In the genomic region with DNA sequence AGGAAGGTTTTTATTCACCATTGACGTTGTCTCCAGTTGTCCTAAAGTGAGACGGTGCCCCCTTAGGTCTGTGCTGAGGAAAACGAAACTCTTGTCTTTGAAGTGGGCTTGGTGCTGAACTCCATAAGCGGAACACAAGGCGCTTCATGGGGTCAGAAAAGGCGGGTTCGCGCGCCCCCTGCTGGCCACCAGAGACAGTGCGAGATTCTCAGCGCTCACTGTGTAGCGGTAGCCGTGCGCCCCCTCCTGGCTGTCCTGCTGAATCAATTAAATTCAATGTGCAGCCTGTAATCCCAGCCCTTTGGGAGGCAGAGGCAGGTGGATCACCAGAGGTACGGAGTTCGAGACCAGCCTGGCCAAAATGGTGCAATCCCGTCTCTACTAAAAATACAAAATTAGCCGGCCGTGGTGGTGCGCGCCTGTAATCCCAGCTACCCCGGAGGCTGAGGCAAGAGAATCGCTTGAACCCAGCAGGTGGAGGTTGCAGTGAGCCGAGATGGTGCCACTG, we compare ENCODE assay signal across 8 cellular contexts.
DNase-seq lines count a peak whose midpoint lies in the region; ATAC-seq, FAIRE-seq and TF ChIP-seq lines count a peak whose summit lies in the region.

No MANE protein-coding gene starts in this region.

- peaks cover 0 to 13% of the 10 kb centered on the region in 2 donors for H3K9me3 ChIP-seq in neuronal stem cell (replicated peaks in 1 of 2; ENCODE audit: control insufficient read depth in 2 of 2, insufficient read depth in 1 of 2, low read depth in 1 of 2, low read length in 2 of 2)

- TF ChIP-seq POLR2A in H54 (IDR thresholded peaks at IDR 0.05; ENCODE audit: low read depth, low read length): no peak

- H3K18ac ChIP-seq in neuronal stem cell (ENCODE audit: low read length): no peak overlapping the region

- no peak overlapping the region for H3K27ac Mint-ChIP-seq in activated T-cell treated with anti-CD3 and anti-CD28 coated beads, Interleukin-2, amount 50 U/mL, for 72 hours

- no peaks in the 10 kb centered on the region for H3K79me1 ChIP-seq in neuronal stem cell (ENCODE audit: low read depth, low read length)

- H3K4me3 ChIP-seq in LNCaP clone FGC (ENCODE audit: low read depth, low read length) (no peak overlapping the region), fibroblast of mammary gland (ENCODE audit: control insufficient read depth, low read depth, low read length) (no peak overlapping the region), neuronal stem cell (ENCODE audit: low read length in 2 of 2) (no peak overlapping the region)

- WGBS in neuronal stem cell (ENCODE audit: extremely low coverage in 2 of 2, insufficient read length in 2 of 2, insufficient replicate concordance in 1 of 2), 2 donors: no CpG with 5 or more reads among the region's 24 CpGs

- H2AFZ ChIP-seq in neuronal stem cell (ENCODE audit: low read length): peak overlapping the region; percentile 39

- H3K4me1 ChIP-seq in neuronal stem cell (ENCODE audit: control insufficient read depth in 2 of 2, insufficient read depth in 1 of 2, low read depth in 1 of 2, low read length in 2 of 2): no peaks in the 10 kb centered on the region

- TF ChIP-seq CTCF in LNCaP clone FGC (IDR thresholded peaks at IDR 0.05; ENCODE audit: control insufficient read depth, extremely low read depth, insufficient read depth): peak; percentile 98
- TF ChIP-seq CTCF in fibroblast of mammary gland (conservative IDR thresholded peaks at IDR 0.05; ENCODE audit: control insufficient read depth, insufficient read depth, low read depth, low read length): peak; percentile 93

- H4K8ac ChIP-seq in neuronal stem cell (ENCODE audit: low read depth, low read length): no peak overlapping the region

- H3K9ac ChIP-seq in neuronal stem cell (ENCODE audit: low read depth, low read length, poor library complexity): no peak overlapping the region

- H2BK12ac ChIP-seq in neuronal stem cell (ENCODE audit: low read length): no peak overlapping the region

- H3K4me2 ChIP-seq in neuronal stem cell (ENCODE audit: insufficient read depth, low read length, poor library complexity, severe bottlenecking): no peak overlapping the region

- no peak overlapping the region for H3K27ac ChIP-seq in neuronal stem cell (replicated peaks; ENCODE audit: low read length)

- H2BK15ac ChIP-seq in neuronal stem cell (ENCODE audit: low read length): no peak overlapping the region

- peak; percentile 92 to 95 for ATAC-seq in activated T-cell treated with anti-CD3 and anti-CD28 coated beads, Interleukin-2, amount 50 U/mL, for 72 hours (replicated peaks in 1 of 2)

- H2BK120ac ChIP-seq in neuronal stem cell (ENCODE audit: low read depth, low read length): no peak overlapping the region

- H3K23ac ChIP-seq in neuronal stem cell (ENCODE audit: low read depth, low read length, poor library complexity): no peak overlapping the region

- no peak overlapping the region for H3K14ac ChIP-seq in neuronal stem cell (ENCODE audit: low read length)

- no peaks in the 10 kb centered on the region for H3K4me1 Mint-ChIP-seq in activated T-cell treated with anti-CD3 and anti-CD28 coated beads, Interleukin-2, amount 50 U/mL, for 72 hours (ENCODE audit: low read depth)

- no peak overlapping the region for H2AK5ac ChIP-seq in neuronal stem cell (ENCODE audit: low read depth, low read length)

- no peak overlapping the region for H4K91ac ChIP-seq in neuronal stem cell (ENCODE audit: low read depth, low read length, poor library complexity)

- H3K36me3 Mint-ChIP-seq in activated T-cell treated with anti-CD3 and anti-CD28 coated beads, Interleukin-2, amount 50 U/mL, for 72 hours (ENCODE audit: insufficient read depth in 2 of 2): peaks cover 0 to 3% of the 10 kb centered on the region in 2 donors

- no peaks in the 10 kb centered on the region for H3K36me3 ChIP-seq in neuronal stem cell (replicated peaks in 1 of 2; ENCODE audit: control insufficient read depth in 2 of 2, insufficient read depth in 2 of 2, low read length in 2 of 2)

- peaks cover 28% of the 10 kb centered on the region for H3K27me3 Mint-ChIP-seq in activated T-cell treated with anti-CD3 and anti-CD28 coated beads, Interleukin-2, amount 50 U/mL, for 72 hours (ENCODE audit: low read depth)

- DNase-seq in Daoy (ENCODE audit: low read depth): peak; percentile 76
- peak; percentile 23 for DNase-seq in H54 (ENCODE audit: insufficient read length, low spot score)
- DNase-seq in LNCaP clone FGC (ENCODE audit: low read depth): peak; percentile 11
- peak; percentile 51 for DNase-seq in RCC 7860 (ENCODE audit: low spot score)
- peak; percentile 83 to 86 for DNase-seq in activated T-cell treated with anti-CD3 and anti-CD28 coated beads, Interleukin-2, amount 50 U/mL, for 72 hours
- peak; percentile 72 for DNase-seq in fibroblast of mammary gland (ENCODE audit: low read depth)
- DNase-seq in neuronal stem cell (ENCODE audit: low spot score): peak; percentile 61
- peak; percentile 35 for DNase-seq in stromal cell of bone marrow (ENCODE audit: low read depth)

- H3K9me3 Mint-ChIP-seq in activated T-cell treated with anti-CD3 and anti-CD28 coated beads, Interleukin-2, amount 50 U/mL, for 72 hours: peaks cover 0 to 2% of the 10 kb centered on the region in 2 donors

- no peaks in the 10 kb centered on the region for H3K27me3 ChIP-seq in neuronal stem cell (ENCODE audit: control insufficient read depth in 3 of 3, insufficient read depth in 3 of 3, low read depth in 1 of 3, low read length in 3 of 3)

- H2BK5ac ChIP-seq in neuronal stem cell (ENCODE audit: low read length): no peak overlapping the region

- peak overlapping the region in 1 of 2 donors; percentile 46 for H3K4me3 Mint-ChIP-seq in activated T-cell treated with anti-CD3 and anti-CD28 coated beads, Interleukin-2, amount 50 U/mL, for 72 hours

- FAIRE-seq in H54 (lab: Jason Lieb, UNC) (peak; percentile 61), RCC 7860 (lab: Jason Lieb, UNC) (no peak)

- no peak overlapping the region for H3K4ac ChIP-seq in neuronal stem cell (ENCODE audit: low read length)

Comparison
In these comparisons a context has a peak if more than half of its experiments do, and no peak if none do; other contexts are left out.
1. DNase-seq: peak in every context shown above with its lines; median percentile 84 in activated T-cell treated with anti-CD3 and anti-CD28 coated beads, Interleukin-2, amount 50 U/mL, for 72 hours; 76 in Daoy; 72 in fibroblast of mammary gland; 61 in neuronal stem cell; 51 in RCC 7860; 35 in stromal cell of bone marrow; 23 in H54; 11 in LNCaP clone FGC.